Comparison of ENCODE assay signal across 18 cellular contexts in the genomic region with DNA sequence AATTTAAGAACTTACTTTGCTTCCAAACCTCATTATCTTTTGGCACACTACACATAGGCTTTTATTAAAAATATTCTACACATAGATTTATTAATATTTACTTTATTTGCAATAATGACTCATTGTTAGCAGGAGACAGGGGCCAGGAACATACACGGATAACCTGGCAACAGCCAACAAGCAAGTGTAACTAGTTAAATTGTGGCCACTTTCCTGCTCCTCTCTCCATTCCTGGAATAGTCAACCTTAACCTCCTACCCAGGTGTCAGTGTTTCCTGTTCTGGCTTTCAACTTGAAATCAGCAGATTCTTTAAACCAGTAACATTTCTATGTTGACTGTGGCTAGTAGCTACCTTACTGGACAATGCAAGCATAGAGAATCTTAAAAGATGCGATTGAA.
"Had no signal": no experiment of that assay in that cellular context is flagged by ENCODE, and none has a peak within 500 bp of the region (broad histone marks: within the 10 kb centered on the region; RNA-seq: fewer than 3 reads in every experiment).

No MANE protein-coding gene starts in this region.

- H3K36me3 ChIP-seq: adrenal gland, neutrophil had no signal

- H3K9me3 ChIP-seq: adrenal gland, neutrophil, transverse colon had no signal

- ATAC-seq: activated CD4-positive, alpha-beta T cell treated with anti-CD3 and anti-CD28 coated beads for 36 hours; activated CD8-positive, alpha-beta memory T cell treated with anti-CD3 and anti-CD28 coated beads, Interleukin-2, amount 10 ng/mL, durations not matched to agents 7 days and 5 days; natural killer cell; SK-N-SH treated with all-trans-retinoic acid at 6 μM for 48 hours had no signal

- H3K4me3 ChIP-seq: adrenal gland, transverse colon had no signal

- DNase-seq: activated CD4-positive, alpha-beta memory T cell treated with anti-CD3 and anti-CD28 coated beads for 36 hours; activated CD4-positive, alpha-beta T cell treated with anti-CD3 and anti-CD28 coated beads for 36 hours; activated CD8-positive, alpha-beta memory T cell treated with anti-CD3 and anti-CD28 coated beads, Interleukin-2, amount 10 ng/mL, durations not matched to agents 7 days and 5 days; activated effector memory CD4-positive, alpha-beta T cell treated with anti-CD3 and anti-CD28 coated beads, Interleukin-2, amount 50 U/mL, for 16 hours; activated T-cell treated with anti-CD3 and anti-CD28 coated beads, Interleukin-2, amount 50 U/mL, for 1 hour; adrenal gland; effector memory CD4-positive, alpha-beta T cell; foreskin melanocyte; natural killer cell; posterior cingulate gyrus; stimulated activated CD4-positive, alpha-beta T cell treated with anti-CD3 and anti-CD28 coated beads, Interleukin-15, amount 100 ng/mL, for 24 hours; stimulated activated CD4-positive, alpha-beta T cell treated with anti-CD3 and anti-CD28 coated beads, Interleukin-4, amount 100 ng/mL, for 1 hour; stimulated activated naive CD4-positive, alpha-beta T cell; T-helper 1 cell; transverse colon had no signal

- H3K27me3 ChIP-seq: adrenal gland, neutrophil, transverse colon had no signal

- H3K4me1 ChIP-seq: transverse colon had no signal

- H3K27ac ChIP-seq: adrenal gland, epithelial cell of prostate, neutrophil, transverse colon had no signal
